Comparison of ENCODE assay signal across 27 cellular contexts in genomic region chr6:3654898-3655297, GRCh38.
"Had no signal": no experiment of that assay in that cellular context is flagged by ENCODE, and none has a peak within 500 bp of the region (broad histone marks: within the 10 kb centered on the region; RNA-seq: fewer than 3 reads in every experiment).

No MANE protein-coding gene starts in this region.

- H3K27me3 ChIP-seq: esophagus squamous epithelium, hepatocyte, left lung, neural progenitor cell, right atrium auricular region, tibial artery had no signal

- H3K4me3 ChIP-seq: coronary artery, esophagus squamous epithelium, hepatocyte, left lung, mucosa of descending colon, neural progenitor cell, right atrium auricular region, stomach, tibial artery had no signal

- H3K9ac ChIP-seq: neural progenitor cell, parathyroid adenoma had no signal

- H3K9me3 ChIP-seq: esophagus squamous epithelium, left lung, mucosa of descending colon, right atrium auricular region, stomach, tibial artery had no signal

- DNase-seq: dermis blood vessel endothelial cell; effector memory CD4-positive, alpha-beta T cell; esophagus squamous epithelium; foreskin melanocyte; left cardiac atrium; left lung; mesenchymal stem cell; mucosa of descending colon; naive B cell; stimulated activated CD4-positive, alpha-beta T cell treated with anti-CD3 and anti-CD28 coated beads, Interleukin-2, amount 100 ng/mL, for 24 hours; stimulated activated CD4-positive, alpha-beta T cell treated with anti-CD3 and anti-CD28 coated beads, Interleukin-4, amount 100 ng/mL, for 24 hours; stimulated activated naive CD4-positive, alpha-beta T cell treated with Interleukin-2 at 50 U/mL for 16 hours; stomach; tibial artery had no signal

- H3K4me3 Mint-ChIP-seq: mesothelial cell of epicardium; naive B cell; natural killer cell treated with Interleukin-12 subunit alpha and Interleukin-12 subunit beta and Interleukin-15 and Interleukin-18, amount 100 ng/mL, for 72 hours; neural progenitor cell; stimulated activated effector memory CD8-positive, alpha-beta T cell treated with anti-CD3 and anti-CD28 coated beads, Interleukin-12 subunit alpha, Interleukin-12 subunit beta, amount 100 ng/mL, for 72 hours; type B pancreatic cell had no signal

- H3K4me1 ChIP-seq: esophagus squamous epithelium, left lung, neural progenitor cell, parathyroid adenoma, right atrium auricular region, stomach, tibial artery had no signal

- FAIRE-seq: endothelial cell of umbilical vein, islet of Langerhans had no signal

- H3K9me3 Mint-ChIP-seq: natural killer cell treated with Interleukin-12 subunit alpha and Interleukin-12 subunit beta and Interleukin-15 and Interleukin-18, amount 100 ng/mL, for 72 hours; stimulated activated effector memory CD8-positive, alpha-beta T cell treated with anti-CD3 and anti-CD28 coated beads, Interleukin-12 subunit alpha, Interleukin-12 subunit beta, amount 100 ng/mL, for 72 hours had no signal

- H3K27ac ChIP-seq: coronary artery, esophagus squamous epithelium, hepatocyte, left lung, neural progenitor cell, parathyroid adenoma, right atrium auricular region, stomach, tibial artery had no signal

- H2AFZ ChIP-seq: hepatocyte, neural progenitor cell, parathyroid adenoma had no signal

- H3K79me2 ChIP-seq: hepatocyte, parathyroid adenoma had no signal

- H3K27ac Mint-ChIP-seq: mesothelial cell of epicardium; naive B cell; natural killer cell treated with Interleukin-12 subunit alpha and Interleukin-12 subunit beta and Interleukin-15 and Interleukin-18, amount 100 ng/mL, for 72 hours; neural progenitor cell; progenitor cell of endocrine pancreas; stimulated activated effector memory CD8-positive, alpha-beta T cell treated with anti-CD3 and anti-CD28 coated beads, Interleukin-12 subunit alpha, Interleukin-12 subunit beta, amount 100 ng/mL, for 72 hours; type B pancreatic cell had no signal

- H3K36me3 Mint-ChIP-seq: mesothelial cell of epicardium; naive B cell; natural killer cell treated with Interleukin-12 subunit alpha and Interleukin-12 subunit beta and Interleukin-15 and Interleukin-18, amount 100 ng/mL, for 72 hours; neural progenitor cell; stimulated activated effector memory CD8-positive, alpha-beta T cell treated with anti-CD3 and anti-CD28 coated beads, Interleukin-12 subunit alpha, Interleukin-12 subunit beta, amount 100 ng/mL, for 72 hours; type B pancreatic cell had no signal

- H3K4me1 Mint-ChIP-seq: mesothelial cell of epicardium; naive B cell; stimulated activated effector memory CD8-positive, alpha-beta T cell treated with anti-CD3 and anti-CD28 coated beads, Interleukin-12 subunit alpha, Interleukin-12 subunit beta, amount 100 ng/mL, for 72 hours had no signal

- H3K36me3 ChIP-seq: esophagus squamous epithelium, left lung, neural progenitor cell, right atrium auricular region, stomach, tibial artery had no signal

- H3K27me3 Mint-ChIP-seq: type B pancreatic cell had no signal

- ATAC-seq: left cardiac atrium; left lung; mucosa of descending colon; natural killer cell treated with Interleukin-12 subunit alpha and Interleukin-12 subunit beta and Interleukin-15 and Interleukin-18, amount 100 ng/mL, for 72 hours; sciatic nerve; stimulated activated effector memory CD8-positive, alpha-beta T cell treated with anti-CD3 and anti-CD28 coated beads, Interleukin-12 subunit alpha, Interleukin-12 subunit beta, amount 100 ng/mL, for 72 hours had no signal

- H3K4me2 ChIP-seq: hepatocyte, neural progenitor cell had no signal
